ENCODE assay signal across 22 cellular contexts in the genomic region with DNA sequence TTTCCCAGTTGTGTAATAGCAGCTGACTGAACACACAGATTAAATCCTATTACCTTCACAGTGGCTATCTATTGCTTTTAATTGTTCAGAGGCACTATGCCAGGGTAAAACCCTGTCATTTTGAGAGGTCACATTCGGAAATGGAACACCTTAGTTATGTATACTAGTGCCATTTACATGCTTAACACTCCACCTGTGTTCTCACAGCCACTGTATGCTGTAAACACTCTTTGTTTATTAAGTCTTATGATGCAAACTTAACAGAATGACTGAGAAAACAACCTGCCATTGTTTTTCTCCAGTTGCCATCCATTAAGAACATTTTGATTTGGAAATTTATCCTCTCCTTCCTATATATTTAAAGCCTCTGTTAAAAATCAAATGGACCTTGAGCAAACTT.
DNase-seq lines count a peak whose midpoint lies in the region; ATAC-seq and TF ChIP-seq lines count a peak whose summit lies in the region.
"Had no signal": no experiment of that assay in that cellular context is flagged by ENCODE, and none has a peak within 500 bp of the region (broad histone marks: within the 10 kb centered on the region; RNA-seq: fewer than 3 reads in every experiment).

No MANE protein-coding gene starts in this region.

- H2BK15ac ChIP-seq in H9 (ENCODE audit: low read depth, low read length), result no peak overlapping the region

- H3K4ac ChIP-seq in H9 (ENCODE audit: low read depth, low read length), result no peak overlapping the region

- H3K4me1 ChIP-seq in H9 (ENCODE audit: insufficient read depth, low read length) (peaks cover 3% of the 10 kb centered on the region; the same call in 1 of the 2 replicates), iPS-20b (ENCODE audit: insufficient read depth, low read length) (peaks cover 21% of the 10 kb centered on the region; the same call in 1 of the 2 replicates)

- no peaks in the 10 kb centered on the region for H3K79me2 ChIP-seq in H9 (ENCODE audit: insufficient read depth, low read length)

- H3K36me3 Mint-ChIP-seq in H9 (ENCODE audit: insufficient read depth in 1 of 3, low read depth in 3 of 3) (no peaks in the 10 kb centered on the region), WTC11 (0 out of 2 replicates have a peak, but pooled peaks cover under 1% of the 10 kb centered on the region)
- H3K36me3 Mint-ChIP-seq: CD14-positive monocyte had no signal

- H2AK5ac ChIP-seq in H9 (ENCODE audit: insufficient read length, low read length), result no peak overlapping the region

- POLR2A ChIA-PET in WTC11 (lab: Charles Lee), result no interaction called here

- no peak for DNase-seq in H9
- no peak for DNase-seq in WTC11 (ENCODE audit: low spot score)
- no peak for DNase-seq in brain microvascular endothelial cell
- DNase-seq in NCI-H510A treated with DMSO at 0.1 percent for 48 hours (lab: John Stamatoyannopoulos, UW), result no peak
- DNase-seq in RKO (ENCODE audit: low spot score), result no peak
- DNase-seq: DMS 273 treated with DMSO at 0.1 percent for 48 hours, DMS79 treated with DMSO at 0.1 percent for 48 hours, KBM-7, MM.1S, NCI-H1048, NCI-H1436, NCI-H187 treated with DMSO at 0.1 percent for 48 hours, NCI-H2107, PC-9, SIG-M5, SK-N-SH had no signal

- H4K8ac ChIP-seq in H9 (replicated peaks; ENCODE audit: insufficient read length, low read depth, low read length), result no peak overlapping the region

- H3K4me3 Mint-ChIP-seq in H9 (no peak overlapping the region), WTC11 (peak overlapping the region; percentile 43; the same call in 1 of the 2 replicates)
- H3K4me3 Mint-ChIP-seq: B cell, CD14-positive monocyte had no signal

- H3K4me2 ChIP-seq in H9 (ENCODE audit: insufficient read depth, insufficient read length, low read length), result peak overlapping the region; percentile 36
- H3K4me2 ChIP-seq: PC-9, SK-N-SH had no signal

- no peaks in the 10 kb centered on the region for H3K9me3 Mint-ChIP-seq in H9
- peaks cover 4% of the 10 kb centered on the region for H3K9me3 Mint-ChIP-seq in WTC11

- H3K9me3 ChIP-seq in H9 (ENCODE audit: control insufficient read depth, low read depth, low read length) (no peaks in the 10 kb centered on the region), iPS-20b (ENCODE audit: insufficient read depth, low read depth, low read length) (no peaks in the 10 kb centered on the region)
- H3K9me3 ChIP-seq: SK-N-SH had no signal

- H3K27me3 ChIP-seq in H9 (ENCODE audit: insufficient read depth, low read length), result no peaks in the 10 kb centered on the region
- H3K27me3 ChIP-seq in iPS-20b (ENCODE audit: insufficient read depth, low read length), result no peaks in the 10 kb centered on the region
- H3K27me3 ChIP-seq in brain microvascular endothelial cell (replicated peaks), result no peaks in the 10 kb centered on the region

- CTCF ChIA-PET in WTC11 (lab: Charles Lee), result interaction anchor here (0.7 kb wide), 3 partner anchors 61 to 269 kb away, joined by 3 to 6 read pairs (median 3); no protein-coding TSS in a partner anchor

- H3K79me1 ChIP-seq in H9 (ENCODE audit: insufficient read depth, low read depth, low read length, poor library complexity, severe bottlenecking), result no peaks in the 10 kb centered on the region

- H3K4me1 Mint-ChIP-seq in H9 (peaks cover 31 to 41% of the 10 kb centered on the region in 2 experiments), WTC11 (peaks cover 40% of the 10 kb centered on the region)
- H3K4me1 Mint-ChIP-seq: B cell, CD14-positive monocyte had no signal

- no peak overlapping the region for H2BK20ac ChIP-seq in H9 (ENCODE audit: low read depth, low read length, poor library complexity, severe bottlenecking)

- H2BK120ac ChIP-seq in H9 (ENCODE audit: low read depth, low read length, poor library complexity, severe bottlenecking), result no peak overlapping the region

- peak overlapping the region in 1 of 3 experiments; percentile 95; a peak in 2 of 7 replicates for H3K27ac Mint-ChIP-seq in H9
- peak overlapping the region; percentile 75; the same call in 1 of the 2 replicates for H3K27ac Mint-ChIP-seq in WTC11
- H3K27ac Mint-ChIP-seq: B cell, CD14-positive monocyte had no signal

- H3T11ph ChIP-seq in H9 (ENCODE audit: low read length), result no peak overlapping the region

- H3K27me3 Mint-ChIP-seq in H9 (ENCODE audit: low read depth), result no peaks in the 10 kb centered on the region
- H3K27me3 Mint-ChIP-seq in WTC11 (ENCODE audit: low read depth), result peaks cover 16% of the 10 kb centered on the region
- H3K27me3 Mint-ChIP-seq: B cell had no signal

- in situ Hi-C loops in brain microvascular endothelial cell (cut with HindIII; ENCODE audit: low pct_ligation_motif_present, low sequenced_read_pairs), result no loop called here

- H3K14ac ChIP-seq in H9 (ENCODE audit: insufficient read depth, low read length), result no peak overlapping the region

- no peaks in the 10 kb centered on the region for H3K23me2 ChIP-seq in H9 (ENCODE audit: insufficient read length, low read depth, low read length, poor library complexity, severe bottlenecking)

- no peak overlapping the region for H4K5ac ChIP-seq in H9 (ENCODE audit: insufficient read length, low read depth, low read length)

- no peak overlapping the region for H2AFZ ChIP-seq in H9 (ENCODE audit: low read length)
- H2AFZ ChIP-seq: PC-9 had no signal

- no peak overlapping the region for H2BK5ac ChIP-seq in H9 (ENCODE audit: insufficient read length, low read length)

- H3K4me3 ChIP-seq in iPS-20b (ENCODE audit: low read length) (no peak overlapping the region), brain microvascular endothelial cell (ENCODE audit: low read depth, low read length) (no peak overlapping the region)
- H3K4me3 ChIP-seq: PC-9 had no signal

- H4K91ac ChIP-seq in H9 (ENCODE audit: insufficient read length, low read depth, low read length), result no peak overlapping the region

- H3K23ac ChIP-seq in H9 (ENCODE audit: insufficient read length, low read depth, low read length), result no peak overlapping the region

- no peak overlapping the region for H3K18ac ChIP-seq in H9 (ENCODE audit: insufficient read length, low read depth, low read length)

- TF ChIP-seq CTCF in 22Rv1 (IDR thresholded peaks at IDR 0.05) (no peak), H9 (conservative IDR thresholded peaks at IDR 0.05) (no peak), WTC11 (IDR thresholded peaks at IDR 0.05) (no peak), brain microvascular endothelial cell (IDR thresholded peaks at IDR 0.05; ENCODE audit: low read depth, low read length, missing control alignments) (no peak)

- ATAC-seq in WTC11 (peak; percentile 60), GM19455 (IDR thresholded peaks at IDR 0.05; ENCODE audit: unreplicated experiment) (no peak)
- ATAC-seq: HepG2 had no signal

- no peak overlapping the region for H3K56ac ChIP-seq in H9 (ENCODE audit: insufficient read length, low read depth, low read length)

- H3K27ac ChIP-seq in 22Rv1 (peak overlapping the region; percentile 44), H9 (ENCODE audit: insufficient read length, low read depth, low read length) (peak overlapping the region; percentile 20), iPS-20b (ENCODE audit: low read length) (no peak overlapping the region), brain microvascular endothelial cell (no peak overlapping the region)
- H3K27ac ChIP-seq: PC-9 had no signal

- H3K36me3 ChIP-seq in iPS-20b (ENCODE audit: insufficient read depth, low read depth, low read length) (no peaks in the 10 kb centered on the region), brain microvascular endothelial cell (replicated peaks) (no peaks in the 10 kb centered on the region)

- H3K9ac ChIP-seq in H9 (ENCODE audit: extremely low read depth, insufficient read length, low read length), result no peak overlapping the region
- 0 out of 2 replicates have a peak overlapping the region, but pooled peaks have one; percentile 21 for H3K9ac ChIP-seq in iPS-20b (ENCODE audit: low read depth, low read length)
- H3K9ac ChIP-seq: SK-N-SH had no signal

- H4K20me1 ChIP-seq in H9 (ENCODE audit: control insufficient read depth, insufficient read depth, insufficient read length), result no peaks in the 10 kb centered on the region

- H2BK12ac ChIP-seq in H9 (ENCODE audit: insufficient read length, low read depth, low read length), result no peak overlapping the region

- WGBS in H9 (ENCODE audit: extremely low coverage, insufficient read length, low lambda C conversion rate), result no CpG with 5 or more reads among the region's 1 CpG

TF ChIP-seq in WTC11, 78 proteins besides CTCF, POLR2A, EP300 and RAD21:
- TF ChIP-seq, protein P1, sequence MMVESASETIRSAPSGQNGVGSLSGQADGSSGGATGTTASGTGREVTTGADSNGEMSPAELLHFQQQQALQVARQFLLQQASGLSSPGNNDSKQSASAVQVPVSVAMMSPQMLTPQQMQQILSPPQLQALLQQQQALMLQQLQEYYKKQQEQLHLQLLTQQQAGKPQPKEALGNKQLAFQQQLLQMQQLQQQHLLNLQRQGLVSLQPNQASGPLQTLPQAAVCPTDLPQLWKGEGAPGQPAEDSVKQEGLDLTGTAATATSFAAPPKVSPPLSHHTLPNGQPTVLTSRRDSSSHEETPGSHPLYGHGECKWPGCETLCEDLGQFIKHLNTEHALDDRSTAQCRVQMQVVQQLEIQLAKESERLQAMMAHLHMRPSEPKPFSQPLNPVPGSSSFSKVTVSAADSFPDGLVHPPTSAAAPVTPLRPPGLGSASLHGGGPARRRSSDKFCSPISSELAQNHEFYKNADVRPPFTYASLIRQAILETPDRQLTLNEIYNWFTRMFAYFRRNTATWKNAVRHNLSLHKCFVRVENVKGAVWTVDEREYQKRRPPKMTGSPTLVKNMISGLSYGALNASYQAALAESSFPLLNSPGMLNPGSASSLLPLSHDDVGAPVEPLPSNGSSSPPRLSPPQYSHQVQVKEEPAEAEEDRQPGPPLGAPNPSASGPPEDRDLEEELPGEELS (CRISPR knock-in tag; IDR thresholded peaks at IDR 0.05), result peak; percentile 95; the same call in 1 of the 2 replicates
- TF ChIP-seq FOXK1 (CRISPR knock-in tag; IDR thresholded peaks at IDR 0.05), result peak; percentile 46; the same call in 1 of the 2 replicates
- no peak for TF ChIP-seq E2F4 (CRISPR knock-in tag; IDR thresholded peaks at IDR 0.05; ENCODE audit: borderline replicate concordance, low read depth)
- no peak for TF ChIP-seq NR2C2 (CRISPR knock-in tag; IDR thresholded peaks at IDR 0.05)
- TF ChIP-seq, protein P2, sequence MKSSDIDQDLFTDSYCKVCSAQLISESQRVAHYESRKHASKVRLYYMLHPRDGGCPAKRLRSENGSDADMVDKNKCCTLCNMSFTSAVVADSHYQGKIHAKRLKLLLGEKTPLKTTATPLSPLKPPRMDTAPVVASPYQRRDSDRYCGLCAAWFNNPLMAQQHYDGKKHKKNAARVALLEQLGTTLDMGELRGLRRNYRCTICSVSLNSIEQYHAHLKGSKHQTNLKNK (CRISPR knock-in tag; IDR thresholded peaks at IDR 0.05), result no peak
TF ChIP-seq in WTC11: peak in this region for 2.

Comparison
In these comparisons a context has a peak if more than half of its experiments do, and no peak if none do; other contexts are left out.
1. H3K27ac ChIP-seq: peak in 22Rv1 (single experiment) and H9 (single experiment); none in iPS-20b (single experiment) and brain microvascular endothelial cell (single experiment).